In the genomic region with DNA sequence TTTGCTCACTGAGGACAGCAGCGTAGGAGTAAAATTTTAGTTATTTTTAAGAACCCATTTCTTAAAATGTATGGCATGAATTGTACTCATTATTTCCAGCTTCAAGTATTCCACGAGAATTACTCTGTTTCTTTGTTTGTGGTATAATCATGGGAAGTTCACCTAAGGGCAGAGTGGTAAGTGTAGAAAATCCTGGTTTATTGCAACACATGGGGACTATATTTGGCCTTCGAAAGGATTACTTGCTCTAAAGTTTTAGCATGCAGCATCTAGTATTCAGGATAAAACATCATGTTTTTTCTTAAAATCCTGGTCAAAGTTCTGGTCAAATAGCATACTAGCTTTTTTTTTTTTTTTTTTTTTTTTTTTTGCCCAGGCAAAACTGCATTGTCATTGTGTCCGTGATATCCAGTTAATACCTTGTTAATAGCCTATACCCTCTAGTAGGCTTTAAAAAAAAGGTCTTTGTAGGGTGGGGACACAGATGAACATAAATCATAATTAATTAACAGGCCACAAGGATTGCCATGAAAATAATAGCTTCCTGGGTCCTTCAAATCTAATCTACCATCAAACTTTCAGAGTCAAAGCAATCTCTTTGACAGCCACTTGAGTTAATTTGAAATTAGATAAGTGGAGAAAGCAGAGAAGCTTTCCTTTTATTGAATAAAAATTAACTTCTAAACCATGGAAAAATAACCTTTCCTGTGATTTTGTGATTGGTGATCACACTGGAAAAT, we compare ENCODE assay signal across 1 cellular context.
TF ChIP-seq lines count a peak whose summit lies in the region.

No MANE protein-coding gene starts in this region.

TF ChIP-seq in HCT116, 20 proteins besides CTCF, POLR2A, EP300 and RAD21:
- TF ChIP-seq EGR1 (IDR thresholded peaks at IDR 0.05; ENCODE audit: low read depth), result no peak
- no peak for TF ChIP-seq CBX3 (IDR thresholded peaks at IDR 0.05; ENCODE audit: low read depth)
- no peak for TF ChIP-seq ZFX (IDR thresholded peaks at IDR 0.05)
- no peak for TF ChIP-seq ZNF274 (IDR thresholded peaks at IDR 0.05; ENCODE audit: low read depth, low read length)
- TF ChIP-seq, protein P1, sequence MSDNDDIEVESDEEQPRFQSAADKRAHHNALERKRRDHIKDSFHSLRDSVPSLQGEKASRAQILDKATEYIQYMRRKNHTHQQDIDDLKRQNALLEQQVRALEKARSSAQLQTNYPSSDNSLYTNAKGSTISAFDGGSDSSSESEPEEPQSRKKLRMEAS (IDR thresholded peaks at IDR 0.05), result no peak
- no peak for TF ChIP-seq FOSL1 (IDR thresholded peaks at IDR 0.05; ENCODE audit: low read depth)
- TF ChIP-seq EZH2 (IDR thresholded peaks at IDR 0.05), result no peak
- no peak for TF ChIP-seq ZBTB33 (IDR thresholded peaks at IDR 0.05; ENCODE audit: extremely low read depth, insufficient replicate concordance, low read length)
- no peak for TF ChIP-seq JUND (IDR thresholded peaks at IDR 0.05)
- TF ChIP-seq SRF (IDR thresholded peaks at IDR 0.05; ENCODE audit: low read depth), result no peak
- TF ChIP-seq SIN3A (IDR thresholded peaks at IDR 0.05; ENCODE audit: low read depth), result no peak
- no peak for TF ChIP-seq YY1 (IDR thresholded peaks at IDR 0.05; ENCODE audit: extremely low read depth, insufficient replicate concordance, low read depth, low read length)
- TF ChIP-seq, protein P2, sequence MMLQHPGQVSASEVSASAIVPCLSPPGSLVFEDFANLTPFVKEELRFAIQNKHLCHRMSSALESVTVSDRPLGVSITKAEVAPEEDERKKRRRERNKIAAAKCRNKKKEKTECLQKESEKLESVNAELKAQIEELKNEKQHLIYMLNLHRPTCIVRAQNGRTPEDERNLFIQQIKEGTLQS (IDR thresholded peaks at IDR 0.05), result no peak
- no peak for TF ChIP-seq EZH2phosphoT487 (IDR thresholded peaks at IDR 0.05; ENCODE audit: borderline replicate concordance)
- TF ChIP-seq TCF7L2 (IDR thresholded peaks at IDR 0.05; ENCODE audit: borderline replicate concordance, extremely low read depth, insufficient read depth, insufficient read length), result no peak
- TF ChIP-seq CEBPB (IDR thresholded peaks at IDR 0.05; ENCODE audit: low read depth), result no peak
- no peak for TF ChIP-seq POLR2AphosphoS5 (IDR thresholded peaks at IDR 0.05; ENCODE audit: low read depth, low read length)
- no peak for TF ChIP-seq ELF1 (IDR thresholded peaks at IDR 0.05; ENCODE audit: borderline replicate concordance, low read depth)
